15 cellular contexts compared by ENCODE assay signal in genomic region chr9:27634879-27635278, GRCh38.
DNase-seq lines count a peak whose midpoint lies in the region; ATAC-seq and TF ChIP-seq lines count a peak whose summit lies in the region.
"Had no signal": no experiment of that assay in that cellular context is flagged by ENCODE, and none has a peak within 500 bp of the region (broad histone marks: within the 10 kb centered on the region; RNA-seq: fewer than 3 reads in every experiment).

No MANE protein-coding gene starts in this region.

- no peak overlapping the region for H3K4me3 Mint-ChIP-seq in naive thymus-derived CD4-positive, alpha-beta T cell
- no peak overlapping the region for H3K4me3 Mint-ChIP-seq in progenitor cell of endocrine pancreas (ENCODE audit: low read depth)
- H3K4me3 Mint-ChIP-seq: activated naive CD4-positive, alpha-beta T cell treated with anti-CD3 and anti-CD28 coated beads, Interleukin-2, amount 10 ng/mL, durations not matched to agents 7 days and 5 days; CD4-positive, CD25-positive, alpha-beta regulatory T cell; mesothelial cell of epicardium; stimulated activated naive CD8-positive, alpha-beta T cell treated with anti-CD3 and anti-CD28 coated beads, Interleukin-15, Interleukin-2, amounts not matched to agents 100 ng/mL and 50 ng/mL, for 24 hours had no signal

- intact Hi-C loops in naive thymus-derived CD4-positive, alpha-beta T cell (cut with micrococcal nuclease) = no loop called here

- ATAC-seq in GM18868 (IDR thresholded peaks at IDR 0.05; ENCODE audit: unreplicated experiment) = peak; percentile 97
- ATAC-seq in HG02870 (IDR thresholded peaks at IDR 0.05; ENCODE audit: unreplicated experiment) = peak; percentile 81
- peak; percentile 67 for ATAC-seq in naive thymus-derived CD4-positive, alpha-beta T cell

- no peak overlapping the region for H3K27ac ChIP-seq in naive thymus-derived CD4-positive, alpha-beta T cell (ENCODE audit: low read depth, low read length)
- H3K27ac ChIP-seq: brain microvascular endothelial cell, WERI-Rb-1 had no signal

- DNase-seq in MV-4-11 (lab: John Stamatoyannopoulos, UW) (peak; percentile 98), epidermal melanocyte (ENCODE audit: insufficient read length, low spot score) (no peak), NCI-H1048 (lab: John Stamatoyannopoulos, UW) (no peak), NCI-H82 (lab: John Stamatoyannopoulos, UW) (no peak), progenitor cell of endocrine pancreas (ENCODE audit: low spot score, unreplicated experiment) (no peak)
- no peak for DNase-seq in naive thymus-derived CD4-positive, alpha-beta T cell
- DNase-seq: activated naive CD4-positive, alpha-beta T cell treated with anti-CD3 and anti-CD28 coated beads, Interleukin-2, amount 10 ng/mL, durations not matched to agents 7 days and 5 days; brain microvascular endothelial cell; CD4-positive, CD25-positive, alpha-beta regulatory T cell; KG1; WERI-Rb-1 had no signal

- peaks cover 0 to 4% of the 10 kb centered on the region in 2 donors for H3K27me3 ChIP-seq in naive thymus-derived CD4-positive, alpha-beta T cell (ENCODE audit: control insufficient read depth in 2 of 2, insufficient read depth in 2 of 2, low read length in 2 of 2)
- H3K27me3 ChIP-seq: brain microvascular endothelial cell had no signal

- no peaks in the 10 kb centered on the region for H3K4me1 ChIP-seq in naive thymus-derived CD4-positive, alpha-beta T cell (ENCODE audit: control insufficient read depth in 2 of 2, insufficient read depth in 2 of 2, low read length in 2 of 2)

- no peak for TF ChIP-seq CTCF in progenitor cell of endocrine pancreas (IDR thresholded peaks at IDR 0.05; ENCODE audit: unreplicated experiment)

- H3K4me3 ChIP-seq in naive thymus-derived CD4-positive, alpha-beta T cell (ENCODE audit: low read length) = no peak overlapping the region

- peaks cover 0 to 5% (median 0%) of the 10 kb centered on the region in 7 donors for H3K4me1 Mint-ChIP-seq in naive thymus-derived CD4-positive, alpha-beta T cell
- no peaks in the 10 kb centered on the region for H3K4me1 Mint-ChIP-seq in progenitor cell of endocrine pancreas (ENCODE audit: low read depth)
- H3K4me1 Mint-ChIP-seq: activated naive CD4-positive, alpha-beta T cell treated with anti-CD3 and anti-CD28 coated beads, Interleukin-2, amount 10 ng/mL, durations not matched to agents 7 days and 5 days; CD4-positive, CD25-positive, alpha-beta regulatory T cell; mesothelial cell of epicardium had no signal

- no peak overlapping the region for H3K27ac Mint-ChIP-seq in naive thymus-derived CD4-positive, alpha-beta T cell
- no peak overlapping the region for H3K27ac Mint-ChIP-seq in progenitor cell of endocrine pancreas
- H3K27ac Mint-ChIP-seq: activated naive CD4-positive, alpha-beta T cell treated with anti-CD3 and anti-CD28 coated beads, Interleukin-2, amount 10 ng/mL, durations not matched to agents 7 days and 5 days; CD4-positive, CD25-positive, alpha-beta regulatory T cell; mesothelial cell of epicardium; stimulated activated naive CD8-positive, alpha-beta T cell treated with anti-CD3 and anti-CD28 coated beads, Interleukin-15, Interleukin-2, amounts not matched to agents 100 ng/mL and 50 ng/mL, for 24 hours had no signal

- no peaks in the 10 kb centered on the region for H3K36me3 ChIP-seq in naive thymus-derived CD4-positive, alpha-beta T cell (ENCODE audit: control insufficient read depth in 2 of 3, insufficient read depth in 3 of 3, low read length in 3 of 3)
- H3K36me3 ChIP-seq: brain microvascular endothelial cell, WERI-Rb-1 had no signal

- H3K9me3 ChIP-seq in naive thymus-derived CD4-positive, alpha-beta T cell (ENCODE audit: control insufficient read depth in 2 of 3, low read length in 3 of 3) = no peaks in the 10 kb centered on the region

- CTCF ChIA-PET in naive thymus-derived CD4-positive, alpha-beta T cell (lab: Charles Lee) = no interaction called here

- H3K9me3 Mint-ChIP-seq in naive thymus-derived CD4-positive, alpha-beta T cell = no peaks in the 10 kb centered on the region
- H3K9me3 Mint-ChIP-seq in progenitor cell of endocrine pancreas (ENCODE audit: low read depth) = no peaks in the 10 kb centered on the region
- H3K9me3 Mint-ChIP-seq: activated naive CD4-positive, alpha-beta T cell treated with anti-CD3 and anti-CD28 coated beads, Interleukin-2, amount 10 ng/mL, durations not matched to agents 7 days and 5 days; stimulated activated naive CD8-positive, alpha-beta T cell treated with anti-CD3 and anti-CD28 coated beads, Interleukin-15, Interleukin-2, amounts not matched to agents 100 ng/mL and 50 ng/mL, for 24 hours had no signal

- H3K27me3 Mint-ChIP-seq in naive thymus-derived CD4-positive, alpha-beta T cell = peaks cover 7 to 14% (median 10%) of the 10 kb centered on the region in 5 donors
- H3K27me3 Mint-ChIP-seq in progenitor cell of endocrine pancreas = no peaks in the 10 kb centered on the region
- H3K27me3 Mint-ChIP-seq: CD4-positive, CD25-positive, alpha-beta regulatory T cell had no signal

- POLR2A ChIA-PET in naive thymus-derived CD4-positive, alpha-beta T cell (lab: Charles Lee) = interaction anchor here (0.5 kb wide), 1 partner anchor 12 kb away, joined by 3 read pairs; no protein-coding TSS in a partner anchor

- no peaks in the 10 kb centered on the region for H3K36me3 Mint-ChIP-seq in naive thymus-derived CD4-positive, alpha-beta T cell
- H3K36me3 Mint-ChIP-seq in progenitor cell of endocrine pancreas (ENCODE audit: insufficient read depth) = no peaks in the 10 kb centered on the region
- H3K36me3 Mint-ChIP-seq: activated naive CD4-positive, alpha-beta T cell treated with anti-CD3 and anti-CD28 coated beads, Interleukin-2, amount 10 ng/mL, durations not matched to agents 7 days and 5 days; CD4-positive, CD25-positive, alpha-beta regulatory T cell; mesothelial cell of epicardium had no signal
